Comparison of ENCODE assay signal across 8 cellular contexts in genomic region chr2:210170442-210171303, GRCh38. TPM values are rescaled to one million over a fixed set of nuclear protein-coding genes. Genes with fewer than 3 reads are reported as not detected.
DNase-seq lines count a peak whose midpoint lies in the region; ATAC-seq lines count a peak whose summit lies in the region.

No MANE protein-coding gene starts in this region.

- ATAC-seq in GM19372 (IDR thresholded peaks at IDR 0.05; ENCODE audit: low read depth, unreplicated experiment) (peak; percentile 60), HG03521 (IDR thresholded peaks at IDR 0.05; ENCODE audit: unreplicated experiment) (peak; percentile 69), left lobe of liver (peak; percentile 71)

- DNase-seq in C1 segment of cervical spinal cord (lab: John Stamatoyannopoulos, UW) (peak; percentile 79 to 99 (median 97)), NCI-H69 (lab: John Stamatoyannopoulos, UW) (peak; percentile 92), dedifferentiated amniotic fluid mesenchymal stem cell (ENCODE audit: extremely low spot score) (peak; percentile 95), left lobe of liver (ENCODE audit: low spot score) (peak; percentile 98)
- peak; percentile 93 to 96 for DNase-seq in activated CD4-positive, alpha-beta T cell treated with anti-CD3 and anti-CD28 coated beads, Interleukin-2, amount 50 U/mL, for 24 hours (ENCODE audit: low read depth in 1 of 2, low spot score in 1 of 2)
- DNase-seq in stimulated activated CD4-positive, alpha-beta T cell treated with anti-CD3 and anti-CD28 coated beads, Interleukin-2, amount 100 ng/mL, for 24 hours, result peak; percentile 97 to 98

RNA-seq across cellular contexts. Expression of gene KANSL1L, which starts 0.5 kb away (rescaled TPM):
- total RNA-seq in left lobe of liver, result 14.2 TPM

RNA-seq across cellular contexts. Expression of gene ACADL, which starts 54.6 kb away (rescaled TPM):
- 26.8 TPM for total RNA-seq in left lobe of liver

Comparison
In these comparisons a context has a peak if more than half of its experiments do, and no peak if none do; other contexts are left out.
1. Peak in every context shown above with its lines: DNase-seq and ATAC-seq.